In the genomic region with DNA sequence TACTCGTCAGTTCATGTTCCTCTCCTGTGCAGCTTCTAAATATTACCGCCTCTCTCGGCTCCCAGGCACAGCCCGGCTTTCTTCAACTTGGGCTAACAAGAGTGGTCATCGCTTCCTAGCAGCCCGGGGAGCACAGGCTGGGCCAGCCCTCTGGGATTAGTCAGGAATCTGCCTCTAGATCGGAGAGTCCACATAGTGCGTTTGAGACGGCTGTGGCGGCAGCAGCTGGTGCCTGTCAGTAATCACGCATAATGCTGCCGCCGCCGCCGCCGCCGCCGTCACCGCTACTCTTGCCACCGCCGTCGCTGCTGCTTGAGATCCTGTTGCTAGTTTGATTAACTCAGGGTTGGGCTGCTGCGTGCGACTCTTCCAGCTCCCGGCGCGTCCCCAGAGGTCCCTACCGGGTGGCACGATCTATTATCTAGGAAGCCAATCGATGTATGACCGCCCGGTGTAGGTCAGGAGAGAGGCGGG, we compare ENCODE assay signal across 9 cellular contexts. TPM values are rescaled to one million over a fixed set of nuclear protein-coding genes. Genes with fewer than 3 reads are reported as not detected.
A peak's percentile ranks its signal among the peaks of the same experiment; 100 is the strongest.
DNase-seq lines count a peak whose midpoint lies in the region; ATAC-seq and TF ChIP-seq lines count a peak whose summit lies in the region.
"Had no signal": no experiment of that assay in that cellular context is flagged by ENCODE, and none has a peak within 500 bp of the region (broad histone marks: within the 10 kb centered on the region; RNA-seq: fewer than 3 reads in every experiment).

RXRG (minus strand) TSS at position 230 of the 474 bp plus-strand sequence. CDS start 233 bp downstream, outside the sequence.

- H3K4me2 ChIP-seq in mammary epithelial cell (ENCODE audit: insufficient read depth, low read depth, low read length), result no peak within 1 kb of the TSS

- CTCF ChIA-PET in mammary epithelial cell (lab: Charles Lee; ENCODE audit: low non-redundant PET), result interaction anchor here (0.7 kb wide), 1 partner anchor 291 kb away, joined by 6 read pairs; no protein-coding TSS in a partner anchor

- H3K27ac ChIP-seq in mammary epithelial cell (ENCODE audit: insufficient read depth, low read depth, low read length), result no peak within 1 kb of the TSS
- peak within 1 kb of the TSS in 3 of 4 donors; percentile 15 to 46 (median 28) for H3K27ac ChIP-seq in upper lobe of left lung

- intact Hi-C loops in mammary epithelial cell (cut with micrococcal nuclease), result no loop called here

- no peaks in the 10 kb centered on the region for H4K20me1 ChIP-seq in mammary epithelial cell (ENCODE audit: insufficient read depth, low read length)

- no peak for TF ChIP-seq POLR2A in upper lobe of left lung (IDR thresholded peaks at IDR 0.05)

- peak within 1 kb of the TSS; percentile 5 for H2AFZ ChIP-seq in mammary epithelial cell (ENCODE audit: low read depth, low read length)

- no peak within 1 kb of the TSS for H3K9ac ChIP-seq in mammary epithelial cell (ENCODE audit: insufficient read depth, low read length)

- H3K27me3 ChIP-seq in mammary epithelial cell (ENCODE audit: insufficient read depth, low read length), result peaks cover 48% of the 10 kb centered on the region
- H3K27me3 ChIP-seq in upper lobe of left lung, result no peaks in the 10 kb centered on the region

- DNase-seq in COLO829 (ENCODE audit: low spot score) (peak; percentile 53), NCI-H345 (lab: John Stamatoyannopoulos, UW) (peak; percentile 65), mammary epithelial cell (peak; percentile 1), lung microvascular endothelial cell (ENCODE audit: low read depth in 2 of 2) (peak; percentile 1 to 19), upper lobe of left lung (peak; percentile 48 to 90), HK-2 (ENCODE audit: unreplicated experiment) (no peak), SW 1271 (lab: John Stamatoyannopoulos, UW) (no peak)
- DNase-seq in stimulated activated naive CD4-positive, alpha-beta T cell treated with Interleukin-2 at 50 U/mL for 16 hours (lab: John Stamatoyannopoulos, UW), result no peak

- no TSS peak for BruUV-seq in mammary epithelial cell (replicated peaks; lab: Mats Ljungman, UMichigan)

- dilution Hi-C loops in mammary epithelial cell (cut with HindIII; ENCODE audit: low sequenced_read_pairs), result no loop called here

- H3K4me1 ChIP-seq in mammary epithelial cell (ENCODE audit: insufficient read depth, low read length), result no peaks in the 10 kb centered on the region
- H3K4me1 ChIP-seq in upper lobe of left lung, result peaks cover 3 to 14% (median 13%) of the 10 kb centered on the region in 4 donors

- peak; percentile 73 to 79 for ATAC-seq in upper lobe of left lung (ENCODE audit: low FRiP score in 2 of 2)

- no peak for TF ChIP-seq CTCF in mammary epithelial cell (conservative IDR thresholded peaks at IDR 0.05 in 1 of 2, IDR thresholded peaks at IDR 0.05 in 1 of 2; ENCODE audit: extremely low read depth in 1 of 2, insufficient read depth in 1 of 2, low read depth in 1 of 2, low read length in 2 of 2)
- TF ChIP-seq CTCF in upper lobe of left lung (IDR thresholded peaks at IDR 0.05), result no peak

- no peak for TF ChIP-seq EP300 in upper lobe of left lung (IDR thresholded peaks at IDR 0.05)

- no peaks in the 10 kb centered on the region for H3K9me3 ChIP-seq in mammary epithelial cell (replicated peaks; ENCODE audit: insufficient read depth, low read length)
- no peaks in the 10 kb centered on the region for H3K9me3 ChIP-seq in upper lobe of left lung

- no peak within 1 kb of the TSS for H3K4me3 ChIP-seq in mammary epithelial cell (replicated peaks in 1 of 3; ENCODE audit: insufficient read depth in 1 of 3, low read depth in 2 of 3, low read length in 3 of 3)
- H3K4me3 ChIP-seq in upper lobe of left lung, result peak within 1 kb of the TSS; percentile 4 to 48 (median 36)

- H3K36me3 ChIP-seq in mammary epithelial cell (ENCODE audit: insufficient read depth, low read length) (no peaks in the 10 kb centered on the region), upper lobe of left lung (no peaks in the 10 kb centered on the region)

- 6% methylated on average over 18 of the region's 33 CpGs for WGBS in mammary epithelial cell (ENCODE audit: low coverage, missing lambda C conversion rate)
- WGBS in upper lobe of left lung, 2 donors, result 2 to 4% methylated on average over 15 to 26 of the region's 33 CpGs

- no peaks in the 10 kb centered on the region for H3K79me2 ChIP-seq in mammary epithelial cell (ENCODE audit: insufficient read depth, low read length)

- in situ Hi-C loops in mammary epithelial cell (cut with MboI; ENCODE audit: low sequenced_read_pairs in 2 of 2), result no loop called here

RNA-seq across cellular contexts. Expression of gene RXRG, which starts in this region (rescaled TPM):
- total RNA-seq in mammary epithelial cell (not detected), lung microvascular endothelial cell (not detected in 2 replicates), upper lobe of left lung (1 to 10 TPM in 4 of 6 donors, not detected in 2; 2.3 to 6.1 (median 3.4) TPM)
- not detected for polyA plus RNA-seq in mammary epithelial cell
- not detected for polyA minus RNA-seq in mammary epithelial cell
- total RNA-seq: activated CD8-positive, alpha-beta memory T cell treated with anti-CD3 and anti-CD28 coated beads for 36 hours had no signal

Comparison
In these comparisons a context has a peak if more than half of its experiments do, and no peak if none do; other contexts are left out.
1. Peak in DNase-seq in mammary epithelial cell; RNA of the gene not detected or under 1 TPM.
2. Peak in DNase-seq in lung microvascular endothelial cell; RNA of the gene not detected or under 1 TPM.
3. DNase-seq: peak in COLO829 (single experiment), NCI-H345 (single experiment) and upper lobe of left lung (2 of 2); none in HK-2 (single experiment), stimulated activated naive CD4-positive, alpha-beta T cell treated with Interleukin-2 at 50 U/mL for 16 hours (single experiment) and SW 1271 (0 of 2).
4. H3K4me3 ChIP-seq: peak in upper lobe of left lung (4 of 4); none in mammary epithelial cell (0 of 3).